In genomic region chr3:149122716-149123578, GRCh38 we compare ENCODE assay signal across 1 cellular context.
TF ChIP-seq lines count a peak whose summit lies in the region.

No MANE protein-coding gene starts in this region.

TF ChIP-seq in WTC11, 78 proteins besides CTCF, POLR2A, EP300 and RAD21 (continued from another document):
- TF ChIP-seq OVOL2 (CRISPR knock-in tag; IDR thresholded peaks at IDR 0.05; ENCODE audit: borderline replicate concordance) (no peak), ZNF396 (CRISPR knock-in tag; IDR thresholded peaks at IDR 0.05; ENCODE audit: borderline replicate concordance) (no peak), ZNF317 (CRISPR knock-in tag; IDR thresholded peaks at IDR 0.05; ENCODE audit: borderline replicate concordance, low read depth) (no peak), ZNF121 (CRISPR knock-in tag; IDR thresholded peaks at IDR 0.05) (no peak), MLX (CRISPR knock-in tag; IDR thresholded peaks at IDR 0.05) (no peak), FOXP1 (CRISPR knock-in tag; IDR thresholded peaks at IDR 0.05; ENCODE audit: borderline replicate concordance) (no peak), GRHL2 (CRISPR knock-in tag; IDR thresholded peaks at IDR 0.05; ENCODE audit: insufficient replicate concordance, severe bottlenecking) (no peak)
